In the genomic region with DNA sequence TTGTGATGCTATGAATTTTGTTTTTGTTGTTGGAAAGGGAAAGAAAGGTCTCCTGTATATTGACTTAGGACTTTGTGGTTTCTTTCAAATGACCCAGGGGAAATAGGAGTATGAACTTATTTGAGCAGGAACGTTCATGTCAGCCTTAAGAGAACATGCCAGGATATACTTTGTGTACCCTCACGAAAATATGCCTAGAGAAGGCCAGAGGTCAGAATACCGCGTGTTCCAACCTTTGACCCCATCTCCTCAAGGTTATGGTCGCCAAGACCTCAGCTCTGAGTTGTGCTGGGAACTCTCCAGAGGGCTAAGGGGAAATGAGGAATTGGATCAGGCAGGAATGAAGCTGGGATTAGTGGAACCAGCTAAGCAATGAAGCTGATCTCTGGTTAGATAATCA, we compare ENCODE assay signal across 38 cellular contexts. TPM values are rescaled to one million over a fixed set of nuclear protein-coding genes. Genes with fewer than 3 reads are reported as not detected.
"Had no signal": no experiment of that assay in that cellular context is flagged by ENCODE, and none has a peak within 500 bp of the region (broad histone marks: within the 10 kb centered on the region; RNA-seq: fewer than 3 reads in every experiment).

No MANE protein-coding gene starts in this region.

- H3K9ac ChIP-seq: SK-N-SH had no signal

- H3K27me3 ChIP-seq: ascending aorta, breast epithelium, Peyer's patch, SJSA1 had no signal

- H3K4me3 ChIP-seq: ascending aorta, breast epithelium, Peyer's patch, SJSA1 had no signal

- H3K27ac Mint-ChIP-seq: activated B cell treated with CpG ODN at 0.5 μM for 24 hours; activated CD4-positive, alpha-beta memory T cell treated with anti-CD3 and anti-CD28 coated beads for 36 hours; activated naive CD4-positive, alpha-beta T cell treated with anti-CD3 and anti-CD28 coated beads, Interleukin-2, amount 50 U/mL, for 24 hours; activated naive CD8-positive, alpha-beta T cell treated with anti-CD3 and anti-CD28 coated beads, Interleukin-2, amount 10 ng/mL, durations not matched to agents 7 days and 5 days; activated T-cell treated with anti-CD3 and anti-CD28 coated beads, Interleukin-2, amount 50 U/mL, for 72 hours; activated T-helper 2 cell treated with anti-CD3 and anti-CD28 coated beads, Interferon-gamma antibody, Interleukin-2, Interleukin-4, amounts not matched to agents 10 μg/mL and 5 μg/mL and 100 μg/mL, durations not matched to agents 14 hours and 24 hours and 36 hours had no signal

- H3K9me3 Mint-ChIP-seq: activated B cell treated with CpG ODN at 0.5 μM for 24 hours; activated CD4-positive, alpha-beta memory T cell treated with anti-CD3 and anti-CD28 coated beads for 36 hours; activated naive CD4-positive, alpha-beta T cell treated with anti-CD3 and anti-CD28 coated beads, Interleukin-2, amount 50 U/mL, for 24 hours; activated naive CD8-positive, alpha-beta T cell treated with anti-CD3 and anti-CD28 coated beads, Interleukin-2, amount 10 ng/mL, durations not matched to agents 7 days and 5 days; activated T-cell treated with anti-CD3 and anti-CD28 coated beads, Interleukin-2, amount 50 U/mL, for 72 hours; activated T-helper 2 cell treated with anti-CD3 and anti-CD28 coated beads, Interferon-gamma antibody, Interleukin-2, Interleukin-4, amounts not matched to agents 10 μg/mL and 5 μg/mL and 100 μg/mL, durations not matched to agents 14 hours and 24 hours and 36 hours had no signal

- H3K9me3 ChIP-seq: ascending aorta, breast epithelium, Peyer's patch, SJSA1 had no signal

- H3K4me1 ChIP-seq: breast epithelium, Peyer's patch had no signal

- H3K36me3 ChIP-seq: ascending aorta, breast epithelium, Peyer's patch, SJSA1 had no signal

- ATAC-seq: activated T-cell treated with anti-CD3 and anti-CD28 coated beads, Interleukin-2, amount 50 U/mL, for 72 hours had no signal

- H3K27ac ChIP-seq: ascending aorta, breast epithelium, Peyer's patch, SJSA1, VCaP had no signal

- H3K27me3 Mint-ChIP-seq: activated B cell treated with CpG ODN at 0.5 μM for 24 hours had no signal

- H3K36me3 Mint-ChIP-seq: activated CD4-positive, alpha-beta memory T cell treated with anti-CD3 and anti-CD28 coated beads for 36 hours; activated naive CD4-positive, alpha-beta T cell treated with anti-CD3 and anti-CD28 coated beads, Interleukin-2, amount 50 U/mL, for 24 hours; activated naive CD8-positive, alpha-beta T cell treated with anti-CD3 and anti-CD28 coated beads, Interleukin-2, amount 10 ng/mL, durations not matched to agents 7 days and 5 days had no signal

- H3K4me2 ChIP-seq: SK-N-SH had no signal

- DNase-seq: activated B cell treated with CpG ODN at 0.5 μM for 24 hours; activated CD4-positive, alpha-beta memory T cell treated with anti-CD3 and anti-CD28 coated beads for 36 hours; activated CD4-positive, alpha-beta T cell treated with anti-CD3 and anti-CD28 coated beads for 4 hours; activated CD4-positive, alpha-beta T cell treated with anti-CD3 and anti-CD28 coated beads, Interleukin-2, amount 50 U/mL, for 1 hour; activated CD4-positive, CD25-positive, alpha-beta regulatory T cell treated with anti-CD3 and anti-CD28 coated beads, Interleukin-2, amount 50 U/mL, for 72 hours; activated CD8-positive, alpha-beta memory T cell treated with anti-CD3 and anti-CD28 coated beads, Interleukin-2, amount 50 U/mL, for 4 hours; activated gamma-delta T cell; activated naive CD4-positive, alpha-beta T cell treated with Interleukin-2 at 50 U/mL for 16 hours; activated naive CD8-positive, alpha-beta T cell treated with anti-CD3 and anti-CD28 coated beads, Interleukin-2, amount 10 ng/mL, durations not matched to agents 7 days and 5 days; activated T-cell treated with anti-CD3 and anti-CD28 coated beads for 4 hours; activated T-cell treated with anti-CD3 and anti-CD28 coated beads, Interleukin-2, amount 50 U/mL, for 72 hours; amygdala; NCI-H1092 treated with DMSO at 0.1 percent for 48 hours; NCI-H1417; NCI-H146; NCI-H187 treated with DMSO at 0.1 percent for 48 hours; NCI-H2081; NCI-H2171 treated with DMSO at 0.1 percent for 48 hours; NCI-H2227 treated with DMSO at 0.1 percent for 48 hours; NCI-H446; NCI-H510A treated with DMSO at 0.1 percent for 48 hours; NCI-H526 treated with DMSO at 0.1 percent for 48 hours; NCI-H774; Peyer's patch; RPMI8226; SHP77 treated with DMSO at 0.1 percent for 48 hours; SK-N-SH; T-helper 1 cell; T-helper 2 cell; T-helper 9 cell had no signal

RNA-seq across cellular contexts. Expression of a gene that starts 11.5 kb away (rescaled TPM):
- total RNA-seq: activated CD4-positive, alpha-beta memory T cell treated with anti-CD3 and anti-CD28 coated beads for 36 hours; activated naive CD8-positive, alpha-beta T cell treated with anti-CD3 and anti-CD28 coated beads, Interleukin-2, amount 10 ng/mL, durations not matched to agents 7 days and 5 days; activated T-cell treated with anti-CD3 and anti-CD28 coated beads, Interleukin-2, amount 50 U/mL, for 72 hours; activated T-helper 2 cell treated with anti-CD3 and anti-CD28 coated beads, Interferon-gamma antibody, Interleukin-2, Interleukin-4, amounts not matched to agents 10 μg/mL and 5 μg/mL and 100 μg/mL, durations not matched to agents 14 hours and 24 hours and 36 hours; ascending aorta; cardiac septum; M059J; SJSA1 had no signal

RNA-seq across cellular contexts. Expression of a gene that starts 11.6 kb away (rescaled TPM):
- total RNA-seq: activated CD4-positive, alpha-beta memory T cell treated with anti-CD3 and anti-CD28 coated beads for 36 hours; activated naive CD8-positive, alpha-beta T cell treated with anti-CD3 and anti-CD28 coated beads, Interleukin-2, amount 10 ng/mL, durations not matched to agents 7 days and 5 days; activated T-cell treated with anti-CD3 and anti-CD28 coated beads, Interleukin-2, amount 50 U/mL, for 72 hours; activated T-helper 2 cell treated with anti-CD3 and anti-CD28 coated beads, Interferon-gamma antibody, Interleukin-2, Interleukin-4, amounts not matched to agents 10 μg/mL and 5 μg/mL and 100 μg/mL, durations not matched to agents 14 hours and 24 hours and 36 hours had no signal

RNA-seq across cellular contexts. Expression of a gene that starts 36.5 kb away (rescaled TPM):
- total RNA-seq: activated B cell treated with CpG ODN at 0.5 μM for 24 hours; activated CD4-positive, alpha-beta memory T cell treated with anti-CD3 and anti-CD28 coated beads for 36 hours; activated naive CD8-positive, alpha-beta T cell treated with anti-CD3 and anti-CD28 coated beads, Interleukin-2, amount 10 ng/mL, durations not matched to agents 7 days and 5 days; activated T-cell treated with anti-CD3 and anti-CD28 coated beads, Interleukin-2, amount 50 U/mL, for 72 hours; activated T-helper 2 cell treated with anti-CD3 and anti-CD28 coated beads, Interferon-gamma antibody, Interleukin-2, Interleukin-4, amounts not matched to agents 10 μg/mL and 5 μg/mL and 100 μg/mL, durations not matched to agents 14 hours and 24 hours and 36 hours; Peyer's patch had no signal
